Comparison of ENCODE assay signal across 10 cellular contexts in the genomic region with DNA sequence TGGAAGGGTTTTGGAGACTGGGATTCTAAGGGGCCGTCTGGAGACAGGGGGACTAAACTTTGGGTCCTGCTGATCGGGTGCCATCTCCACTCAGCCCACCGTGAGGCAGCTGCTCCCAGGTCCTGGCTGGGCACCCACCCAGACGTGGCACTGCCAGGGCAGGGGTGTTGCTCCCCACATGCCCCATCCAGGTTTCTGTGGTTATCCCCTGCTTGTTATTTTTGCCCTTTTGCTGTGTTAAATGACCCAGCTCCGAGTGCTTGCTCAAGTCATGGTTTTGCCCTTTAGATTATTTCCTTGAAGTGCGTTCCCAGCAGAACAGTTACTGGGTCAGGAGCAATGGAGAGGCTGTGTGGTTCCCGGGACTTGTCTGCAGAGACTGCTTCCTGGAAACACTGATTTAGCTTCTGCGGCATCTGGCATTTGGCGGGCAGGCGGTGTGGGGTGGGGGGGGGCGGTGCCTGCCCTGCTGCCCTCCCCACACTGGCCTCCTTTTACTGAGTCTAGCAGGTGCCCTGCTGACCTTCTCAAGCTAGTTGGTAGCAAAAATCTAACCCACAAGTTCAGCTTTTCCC. TPM values are rescaled to one million over a fixed set of nuclear protein-coding genes. Genes with fewer than 3 reads are reported as not detected.
DNase-seq lines count a peak whose midpoint lies in the region; ATAC-seq lines count a peak whose summit lies in the region.
"Had no signal": no experiment of that assay in that cellular context is flagged by ENCODE, and none has a peak within 500 bp of the region (broad histone marks: within the 10 kb centered on the region; RNA-seq: fewer than 3 reads in every experiment).

No MANE protein-coding gene starts in this region.

- ATAC-seq in HG03108 (IDR thresholded peaks at IDR 0.05; ENCODE audit: unreplicated experiment) = no peak

- DNase-seq in DMS 273 (lab: John Stamatoyannopoulos, UW; ENCODE audit: unreplicated experiment) (peak; percentile 75), DMS 273 treated with DMSO at 0.1 percent for 48 hours (lab: John Stamatoyannopoulos, UW) (no peak), caudate nucleus (lab: John Stamatoyannopoulos, UW) (peak in 27 of 61 donors; percentile 5 to 74 (median 15)), lung microvascular endothelial cell (ENCODE audit: low read depth in 2 of 2) (peak; percentile 53 to 54), substantia nigra (lab: John Stamatoyannopoulos, UW) (peak in 33 of 49 donors; percentile 14 to 85 (median 41)), NCI-H446 (lab: John Stamatoyannopoulos, UW) (no peak)
- DNase-seq in stimulated activated CD4-positive, alpha-beta T cell treated with anti-CD3 and anti-CD28 coated beads, Interleukin-2, amount 100 ng/mL, for 24 hours = no peak
- DNase-seq: 8988T, naive B cell had no signal

- H3K27ac ChIP-seq in caudate nucleus (ENCODE audit: low read depth, low read length) (peak overlapping the region; percentile 98), substantia nigra (ENCODE audit: low read depth, low read length, poor library complexity, severe bottlenecking) (peak overlapping the region; percentile 100)

RNA-seq across cellular contexts. Expression of a gene that starts 1.9 kb away (rescaled TPM):
- 53.8 and 84.1 TPM in 2 replicates for total RNA-seq in lung microvascular endothelial cell

RNA-seq across cellular contexts. Expression of a gene that starts 21.0 kb away (rescaled TPM):
- 112 and 164 TPM in 2 replicates for total RNA-seq in lung microvascular endothelial cell

RNA-seq across cellular contexts. Expression of a gene that starts 28.1 kb away (rescaled TPM):
- 1.5 and 7.1 TPM in 2 replicates for total RNA-seq in lung microvascular endothelial cell

RNA-seq across cellular contexts. Expression of a gene that starts 49.0 kb away (rescaled TPM):
- 55.8 and 148 TPM in 2 replicates for total RNA-seq in lung microvascular endothelial cell

RNA-seq across cellular contexts. Expression of a gene that starts 52.7 kb away (rescaled TPM):
- total RNA-seq in lung microvascular endothelial cell = 45.8 and 55.6 TPM in 2 replicates

Comparison
In these comparisons a context has a peak if more than half of its experiments do, and no peak if none do; other contexts are left out.
1. DNase-seq: peak in DMS 273 (single experiment), lung microvascular endothelial cell (2 of 2) and substantia nigra (33 of 49); none in DMS 273 treated with DMSO at 0.1 percent for 48 hours (single experiment), stimulated activated CD4-positive, alpha-beta T cell treated with anti-CD3 and anti-CD28 coated beads, Interleukin-2, amount 100 ng/mL, for 24 hours (0 of 2) and NCI-H446 (0 of 2).